19 cellular contexts compared by ENCODE assay signal in the genomic region with DNA sequence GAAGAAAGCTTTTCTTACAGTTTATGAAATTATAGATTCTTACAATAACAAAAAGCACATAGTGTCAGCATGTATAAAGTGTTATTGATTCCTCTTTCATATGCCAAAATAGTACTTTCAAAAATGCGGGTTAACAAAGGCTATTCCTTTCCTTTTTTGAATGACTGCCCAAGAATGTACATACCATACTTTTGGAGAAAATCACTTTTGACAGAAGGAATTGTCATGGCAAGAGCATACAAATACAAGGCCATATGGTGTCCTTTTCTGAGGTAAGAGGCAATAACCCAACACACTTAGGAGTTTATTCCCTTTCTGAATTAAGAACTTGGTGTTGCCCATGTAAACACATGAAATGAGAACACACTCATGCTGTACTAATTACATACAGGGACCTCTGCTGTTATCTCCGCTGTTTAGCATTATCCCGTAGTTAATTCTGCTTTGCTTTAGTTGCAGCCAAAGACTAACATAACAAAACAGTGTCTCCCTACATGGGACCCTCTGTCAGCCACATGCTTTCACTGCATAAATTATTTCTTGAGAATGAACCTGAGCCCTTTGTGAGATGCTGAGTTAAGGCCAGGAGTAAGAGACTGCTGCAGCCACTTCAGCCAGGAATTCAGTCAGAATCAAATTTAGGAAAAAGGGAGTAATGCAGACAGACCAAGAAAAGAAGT.
A peak's percentile ranks its signal among the peaks of the same experiment; 100 is the strongest.
DNase-seq lines count a peak whose midpoint lies in the region; ATAC-seq, FAIRE-seq and TF ChIP-seq lines count a peak whose summit lies in the region.
"Had no signal": no experiment of that assay in that cellular context is flagged by ENCODE, and none has a peak within 500 bp of the region (broad histone marks: within the 10 kb centered on the region; RNA-seq: fewer than 3 reads in every experiment).

No MANE protein-coding gene starts in this region.

- H3K27ac Mint-ChIP-seq in HFFc6: peak overlapping the region; percentile 49
- peak overlapping the region; percentile 80 for H3K27ac Mint-ChIP-seq in endodermal cell
- no peak overlapping the region for H3K27ac Mint-ChIP-seq in activated naive CD8-positive, alpha-beta T cell treated with anti-CD3 and anti-CD28 coated beads, Interleukin-2, amount 50 U/mL, for 24 hours
- H3K27ac Mint-ChIP-seq: activated B cell treated with CpG ODN at 0.5 μM for 24 hours; activated CD8-positive, alpha-beta T cell treated with anti-CD3 and anti-CD28 coated beads for 36 hours; activated naive CD4-positive, alpha-beta T cell treated with anti-CD3 and anti-CD28 coated beads, Interleukin-2, amount 50 U/mL, for 24 hours; stimulated activated naive CD8-positive, alpha-beta T cell treated with anti-CD3 and anti-CD28 coated beads, Interleukin-15, Interleukin-2, amounts not matched to agents 100 ng/mL and 50 ng/mL, for 24 hours; type B pancreatic cell had no signal

- H3K27me3 Mint-ChIP-seq in HFFc6 (ENCODE audit: insufficient read depth) (no peaks in the 10 kb centered on the region; the same call in 1 of the 2 replicates), endodermal cell (ENCODE audit: insufficient read depth) (no peaks in the 10 kb centered on the region)
- no peaks in the 10 kb centered on the region for H3K27me3 Mint-ChIP-seq in activated naive CD8-positive, alpha-beta T cell treated with anti-CD3 and anti-CD28 coated beads, Interleukin-2, amount 50 U/mL, for 24 hours
- H3K27me3 Mint-ChIP-seq: activated B cell treated with CpG ODN at 0.5 μM for 24 hours; activated CD8-positive, alpha-beta T cell treated with anti-CD3 and anti-CD28 coated beads for 36 hours; activated naive CD4-positive, alpha-beta T cell treated with anti-CD3 and anti-CD28 coated beads, Interleukin-2, amount 50 U/mL, for 24 hours; stimulated activated naive CD8-positive, alpha-beta T cell treated with anti-CD3 and anti-CD28 coated beads, Interleukin-15, Interleukin-2, amounts not matched to agents 100 ng/mL and 50 ng/mL, for 24 hours; type B pancreatic cell had no signal

- H3K79me2 ChIP-seq in osteoblast (ENCODE audit: insufficient read depth, low read length): peaks cover 61% of the 10 kb centered on the region

- H3K9me3 ChIP-seq in endodermal cell (ENCODE audit: control insufficient read depth, low read length): no peaks in the 10 kb centered on the region
- no peaks in the 10 kb centered on the region for H3K9me3 ChIP-seq in osteoblast (ENCODE audit: low read depth, low read length)

- H3K9me3 Mint-ChIP-seq in HFFc6 (no peaks in the 10 kb centered on the region), endodermal cell (no peaks in the 10 kb centered on the region)
- peaks cover 6% of the 10 kb centered on the region for H3K9me3 Mint-ChIP-seq in activated naive CD8-positive, alpha-beta T cell treated with anti-CD3 and anti-CD28 coated beads, Interleukin-2, amount 50 U/mL, for 24 hours
- H3K9me3 Mint-ChIP-seq: activated CD8-positive, alpha-beta T cell treated with anti-CD3 and anti-CD28 coated beads for 36 hours; type B pancreatic cell had no signal

- H3K36me3 Mint-ChIP-seq in HFFc6 (ENCODE audit: low read depth) (peaks cover 19% of the 10 kb centered on the region), endodermal cell (ENCODE audit: low read depth) (peaks cover 23% of the 10 kb centered on the region)
- H3K36me3 Mint-ChIP-seq in activated naive CD8-positive, alpha-beta T cell treated with anti-CD3 and anti-CD28 coated beads, Interleukin-2, amount 50 U/mL, for 24 hours (ENCODE audit: low read depth): no peaks in the 10 kb centered on the region
- H3K36me3 Mint-ChIP-seq: activated naive CD4-positive, alpha-beta T cell treated with anti-CD3 and anti-CD28 coated beads, Interleukin-2, amount 50 U/mL, for 24 hours; type B pancreatic cell had no signal

- H3K4me3 ChIP-seq in endodermal cell (ENCODE audit: low read length) (peak overlapping the region; percentile 57), osteoblast (ENCODE audit: insufficient read depth, low read length) (no peak overlapping the region)
- H3K4me3 ChIP-seq: dorsolateral prefrontal cortex, SK-N-MC had no signal

- ATAC-seq in activated naive CD8-positive, alpha-beta T cell treated with anti-CD3 and anti-CD28 coated beads, Interleukin-2, amount 50 U/mL, for 24 hours: no peak
- ATAC-seq: activated CD8-positive, alpha-beta T cell treated with anti-CD3 and anti-CD28 coated beads for 36 hours had no signal

- H3K27me3 ChIP-seq in endodermal cell (ENCODE audit: control insufficient read depth, insufficient read depth, low read length, poor library complexity, severe bottlenecking) (no peaks in the 10 kb centered on the region), osteoblast (ENCODE audit: insufficient read depth, low read length) (no peaks in the 10 kb centered on the region)
- H3K27me3 ChIP-seq: brain microvascular endothelial cell, dorsolateral prefrontal cortex had no signal

- H2AFZ ChIP-seq in osteoblast (ENCODE audit: low read length): no peak overlapping the region

- H3K4me3 Mint-ChIP-seq in HFFc6: peak overlapping the region; percentile 31; the same call in 1 of the 2 replicates
- H3K4me3 Mint-ChIP-seq in endodermal cell: peak overlapping the region; percentile 10
- no peak overlapping the region for H3K4me3 Mint-ChIP-seq in activated naive CD8-positive, alpha-beta T cell treated with anti-CD3 and anti-CD28 coated beads, Interleukin-2, amount 50 U/mL, for 24 hours
- H3K4me3 Mint-ChIP-seq: activated B cell treated with CpG ODN at 0.5 μM for 24 hours; activated CD8-positive, alpha-beta T cell treated with anti-CD3 and anti-CD28 coated beads for 36 hours; activated naive CD4-positive, alpha-beta T cell treated with anti-CD3 and anti-CD28 coated beads, Interleukin-2, amount 50 U/mL, for 24 hours; stimulated activated naive CD8-positive, alpha-beta T cell treated with anti-CD3 and anti-CD28 coated beads, Interleukin-15, Interleukin-2, amounts not matched to agents 100 ng/mL and 50 ng/mL, for 24 hours; type B pancreatic cell had no signal

- DNase-seq in HFFc6 (no peak), NCI-H524 (lab: John Stamatoyannopoulos, UW) (peak; percentile 48 to 61), endodermal cell (no peak), osteoblast (ENCODE audit: insufficient read length, low spot score, missing footprints) (no peak), foreskin melanocyte (no peak), frontal cortex (ENCODE audit: low spot score in 2 of 2) (no peak)
- no peak for DNase-seq in activated naive CD8-positive, alpha-beta T cell treated with anti-CD3 and anti-CD28 coated beads, Interleukin-2, amount 50 U/mL, for 24 hours
- DNase-seq: activated B cell treated with CpG ODN at 0.5 μM for 24 hours; activated CD8-positive, alpha-beta T cell treated with anti-CD3 and anti-CD28 coated beads for 36 hours; AML-193; brain microvascular endothelial cell; dorsolateral prefrontal cortex; NCI-H1436 treated with DMSO at 0.1 percent for 48 hours had no signal

- H3K9ac ChIP-seq in endodermal cell (ENCODE audit: extremely low read depth, low read length, poor library complexity, severe bottlenecking): no peak overlapping the region

- no peak for FAIRE-seq in frontal cortex (lab: Jason Lieb, UNC)
- FAIRE-seq: GM18507, RCC 7860 had no signal

- 76 to 85% methylated on average over 3 of the region's 3 CpGs for WGBS in endodermal cell (ENCODE audit: insufficient coverage in 1 of 2, insufficient read length in 1 of 2), 2 experiments

- H3K36me3 ChIP-seq in endodermal cell (ENCODE audit: control insufficient read depth, insufficient read depth, low read length): peaks cover 60% of the 10 kb centered on the region
- peaks cover 4% of the 10 kb centered on the region for H3K36me3 ChIP-seq in osteoblast (ENCODE audit: insufficient read depth, low read length)
- H3K36me3 ChIP-seq: brain microvascular endothelial cell had no signal

- peaks cover 45% of the 10 kb centered on the region for H3K4me1 ChIP-seq in endodermal cell (ENCODE audit: control insufficient read depth, insufficient read depth, low read length)
- H3K4me1 ChIP-seq in osteoblast (ENCODE audit: insufficient read depth, low read length): peaks cover 63% of the 10 kb centered on the region

- H4K20me1 ChIP-seq in osteoblast (ENCODE audit: insufficient read depth, low read length): no peaks in the 10 kb centered on the region

- H3K27ac ChIP-seq in endodermal cell (ENCODE audit: low read depth, low read length): peak overlapping the region; percentile 46
- H3K27ac ChIP-seq in osteoblast (ENCODE audit: low read depth, low read length): peak overlapping the region; percentile 99
- H3K27ac ChIP-seq: brain microvascular endothelial cell, SK-N-MC had no signal

- H3K4me2 ChIP-seq in osteoblast (ENCODE audit: insufficient read depth, low read length): no peak overlapping the region

- H3K4me1 Mint-ChIP-seq in HFFc6 (ENCODE audit: low read depth) (peaks cover 84% of the 10 kb centered on the region), endodermal cell (peaks cover 76% of the 10 kb centered on the region)
- H3K4me1 Mint-ChIP-seq in activated naive CD8-positive, alpha-beta T cell treated with anti-CD3 and anti-CD28 coated beads, Interleukin-2, amount 50 U/mL, for 24 hours: no peaks in the 10 kb centered on the region
- H3K4me1 Mint-ChIP-seq: activated B cell treated with CpG ODN at 0.5 μM for 24 hours; activated naive CD4-positive, alpha-beta T cell treated with anti-CD3 and anti-CD28 coated beads, Interleukin-2, amount 50 U/mL, for 24 hours had no signal

- TF ChIP-seq CTCF in HFFc6 (IDR thresholded peaks at IDR 0.05) (no peak), endodermal cell (conservative IDR thresholded peaks at IDR 0.05) (no peak), osteoblast (IDR thresholded peaks at IDR 0.05; ENCODE audit: extremely low read depth, low read depth, low read length) (no peak)

Comparison
In these comparisons a context has a peak if more than half of its experiments do, and no peak if none do; other contexts are left out.
1. DNase-seq: peak in NCI-H524 (2 of 2); none in HFFc6 (single experiment), endodermal cell (single experiment), osteoblast (single experiment), foreskin melanocyte (single experiment), activated naive CD8-positive, alpha-beta T cell treated with anti-CD3 and anti-CD28 coated beads, Interleukin-2, amount 50 U/mL, for 24 hours (single experiment) and frontal cortex (0 of 2).